Comparison of ENCODE assay signal across 11 cellular contexts in the genomic region with DNA sequence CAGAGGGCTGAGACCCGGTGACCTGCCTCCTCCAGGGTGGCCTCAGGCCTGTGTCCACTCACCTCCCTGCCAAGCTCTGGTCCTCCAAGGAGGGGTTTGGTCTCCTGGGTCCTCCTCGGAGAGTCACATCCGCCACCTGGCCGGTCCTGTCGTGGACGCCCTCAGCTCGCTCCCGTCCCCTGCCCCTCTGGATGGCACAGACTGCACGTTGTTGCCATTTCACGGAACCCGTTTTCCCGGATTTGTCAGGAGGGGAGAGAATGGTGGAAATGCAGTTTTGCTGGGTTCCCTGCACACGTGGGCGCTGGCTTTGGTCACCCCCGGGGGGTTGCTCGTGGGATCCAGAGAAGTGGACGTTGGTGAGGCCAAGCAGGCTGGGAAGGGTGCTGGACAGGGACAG.
"Had no signal": no experiment of that assay in that cellular context is flagged by ENCODE, and none has a peak within 500 bp of the region (broad histone marks: within the 10 kb centered on the region; RNA-seq: fewer than 3 reads in every experiment).

No MANE protein-coding gene starts in this region.

- H3K4me3 ChIP-seq: left lung, tibial artery had no signal

- H3K27me3 ChIP-seq: brain microvascular endothelial cell, left lung, tibial artery had no signal

- H3K36me3 ChIP-seq: brain microvascular endothelial cell, left lung, tibial artery had no signal

- H3K27ac ChIP-seq: brain microvascular endothelial cell, left lung, tibial artery had no signal

- DNase-seq: activated naive CD8-positive, alpha-beta T cell treated with anti-CD3 and anti-CD28 coated beads for 36 hours; brain microvascular endothelial cell; hypothalamus; kidney; left lung; naive thymus-derived CD8-positive, alpha-beta T cell; right cardiac atrium; stimulated activated CD4-positive, alpha-beta T cell treated with anti-CD3 and anti-CD28 coated beads, Interleukin-1b, Interleukin-23, amount 100 ng/mL, for 48 hours; SW 1271; tibial artery had no signal

- H3K9me3 ChIP-seq: left lung, tibial artery had no signal

- FAIRE-seq: endometrium, kidney had no signal
